ENCODE assay signal across 35 cellular contexts in the genomic region with DNA sequence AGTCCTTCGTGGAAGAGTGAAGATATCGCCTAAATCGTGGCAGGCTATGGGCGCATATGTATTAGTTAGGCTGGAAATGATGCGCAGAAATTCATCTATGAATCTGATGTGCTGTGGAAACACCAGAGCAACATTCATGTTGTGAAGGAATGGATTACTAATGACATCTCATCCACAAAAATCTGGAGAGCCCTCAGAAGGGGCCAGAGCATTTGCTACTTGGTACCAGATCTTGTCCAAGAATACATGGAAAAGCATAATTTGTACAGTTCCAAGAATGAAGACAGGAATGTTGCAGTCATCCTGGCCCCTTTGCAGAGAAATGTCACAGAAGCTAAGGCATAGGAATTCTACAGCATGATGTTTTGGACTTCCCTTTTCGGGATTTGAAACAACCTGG. TPM values are rescaled to one million over a fixed set of nuclear protein-coding genes. Genes with fewer than 3 reads are reported as not detected.
"Had no signal": no experiment of that assay in that cellular context is flagged by ENCODE, and none has a peak within 500 bp of the region (broad histone marks: within the 10 kb centered on the region; RNA-seq: fewer than 3 reads in every experiment).

No MANE protein-coding gene starts in this region.

- H3K4me1 Mint-ChIP-seq: activated B cell treated with CpG ODN at 0.5 μM for 24 hours; activated T-helper 17 cell treated with anti-CD3 and anti-CD28 coated beads, Interleukin-2, amount 50 U/mL, for 72 hours; brain; central memory CD8-positive, alpha-beta T cell had no signal

- H3K9me3 ChIP-seq: adrenal gland had no signal

- H3K27ac Mint-ChIP-seq: activated B cell treated with CpG ODN at 0.5 μM for 24 hours; activated CD4-positive, alpha-beta memory T cell treated with anti-CD3 and anti-CD28 coated beads for 36 hours; activated CD4-positive, alpha-beta T cell treated with anti-CD3 and anti-CD28 coated beads, Interleukin-2, amount 10 ng/mL, durations not matched to agents 24 days and 14 days; activated CD8-positive, alpha-beta T cell treated with anti-CD3 and anti-CD28 coated beads for 36 hours; activated naive CD4-positive, alpha-beta T cell treated with anti-CD3 and anti-CD28 coated beads for 36 hours; activated naive CD4-positive, alpha-beta T cell treated with anti-CD3 and anti-CD28 coated beads, Interleukin-2, amount 50 U/mL, for 72 hours; activated naive CD8-positive, alpha-beta T cell treated with anti-CD3 and anti-CD28 coated beads for 36 hours; activated T-cell treated with anti-CD3 and anti-CD28 coated beads, Interleukin-2, amount 50 U/mL, for 72 hours; activated T-helper 17 cell treated with anti-CD3 and anti-CD28 coated beads, Interleukin-2, amount 50 U/mL, for 72 hours; brain; T-helper 1 cell treated with Interleukin-12 subunit alpha and Interleukin-12 subunit beta and Interleukin-4 antibody, amounts not matched to agents 30 μg/mL and 1 μg/mL, for 36 hours had no signal

- H3K36me3 Mint-ChIP-seq: brain had no signal

- H3K4me1 ChIP-seq: adrenal gland had no signal

- DNase-seq: activated B cell treated with CpG ODN at 0.5 μM for 24 hours; activated CD4-positive, alpha-beta memory T cell treated with anti-CD3 and anti-CD28 coated beads for 36 hours; activated CD4-positive, alpha-beta T cell treated with anti-CD3 and anti-CD28 coated beads for 4 hours; activated CD4-positive, alpha-beta T cell treated with anti-CD3 and anti-CD28 coated beads, Interleukin-2, amount 10 ng/mL, durations not matched to agents 24 days and 14 days; activated CD4-positive, alpha-beta T cell treated with anti-CD3 and anti-CD28 coated beads, Interleukin-2, amount 50 U/mL, for 1 hour; activated CD4-positive, alpha-beta T cell treated with anti-CD3 and anti-CD28 coated beads, Interleukin-2, amount 50 U/mL, for 4 hours; activated CD4-positive, CD25-positive, alpha-beta regulatory T cell treated with anti-CD3 and anti-CD28 coated beads, Interleukin-2, amount 50 U/mL, for 72 hours; activated CD8-positive, alpha-beta memory T cell treated with anti-CD3 and anti-CD28 coated beads, Interleukin-2, amount 50 U/mL, for 4 hours; activated CD8-positive, alpha-beta T cell treated with anti-CD3 and anti-CD28 coated beads for 36 hours; activated effector memory CD4-positive, alpha-beta T cell treated with anti-CD3 and anti-CD28 coated beads, Interleukin-2, amount 50 U/mL, for 16 hours; activated gamma-delta T cell treated with Interleukin-2 at 50 U/mL for 16 hours; activated naive CD4-positive, alpha-beta T cell; activated naive CD4-positive, alpha-beta T cell treated with anti-CD3 and anti-CD28 coated beads for 36 hours; activated naive CD4-positive, alpha-beta T cell treated with anti-CD3 and anti-CD28 coated beads, Interleukin-2, amount 50 U/mL, for 16 hours; activated naive CD8-positive, alpha-beta T cell treated with anti-CD3 and anti-CD28 coated beads for 36 hours; activated T-cell treated with anti-CD3 and anti-CD28 coated beads for 4 hours; activated T-cell treated with anti-CD3 and anti-CD28 coated beads, Interleukin-2, amount 50 U/mL, for 1 hour; activated T-cell treated with anti-CD3 and anti-CD28 coated beads, Interleukin-2, amount 50 U/mL, for 4 hours; activated T-cell treated with anti-CD3 and anti-CD28 coated beads, Interleukin-2, amount 50 U/mL, for 72 hours; adrenal gland; amniotic stem cell; aorta; caudate nucleus; cerebellar nuclear complex; T-helper 9 cell had no signal

- H3K4me3 ChIP-seq: adrenal gland, cardiac muscle cell had no signal

- H3K36me3 ChIP-seq: adrenal gland, cardiac muscle cell had no signal

- H3K27ac ChIP-seq: adrenal gland, cardiac muscle cell, VCaP had no signal

- H3K4me3 Mint-ChIP-seq: activated B cell treated with CpG ODN at 0.5 μM for 24 hours; activated CD4-positive, alpha-beta memory T cell treated with anti-CD3 and anti-CD28 coated beads for 36 hours; activated CD4-positive, alpha-beta T cell treated with anti-CD3 and anti-CD28 coated beads, Interleukin-2, amount 10 ng/mL, durations not matched to agents 24 days and 14 days; activated CD8-positive, alpha-beta T cell treated with anti-CD3 and anti-CD28 coated beads for 36 hours; activated naive CD4-positive, alpha-beta T cell treated with anti-CD3 and anti-CD28 coated beads for 36 hours; activated naive CD8-positive, alpha-beta T cell treated with anti-CD3 and anti-CD28 coated beads for 36 hours; activated T-cell treated with anti-CD3 and anti-CD28 coated beads, Interleukin-2, amount 50 U/mL, for 4 hours; activated T-helper 1 cell treated with anti-CD3 and anti-CD28 coated beads, Interleukin-12 subunit alpha, Interleukin-12 subunit beta, Interleukin-2, Interleukin-4 antibody, amounts not matched to agents 30 ng/mL and 10 ng/mL and 1 ng/mL, durations not matched to agents 14 hours and 24 hours and 36 hours; activated T-helper 17 cell treated with anti-CD3 and anti-CD28 coated beads, Interleukin-2, amount 50 U/mL, for 72 hours; brain; central memory CD8-positive, alpha-beta T cell; T-helper 1 cell treated with Interleukin-12 subunit alpha and Interleukin-12 subunit beta and Interleukin-4 antibody, amounts not matched to agents 30 μg/mL and 1 μg/mL, for 36 hours had no signal

- H3K27me3 ChIP-seq: adrenal gland, cardiac muscle cell had no signal

RNA-seq across cellular contexts. Expression of a gene that starts 38.4 kb away (rescaled TPM):
- total RNA-seq: activated B cell treated with CpG ODN at 0.5 μM for 24 hours; activated naive CD4-positive, alpha-beta T cell treated with anti-CD3 and anti-CD28 coated beads for 36 hours; adrenal gland; aorta; bronchial epithelial cell; cardiac muscle cell; chondrocyte had no signal
